In the genomic region with DNA sequence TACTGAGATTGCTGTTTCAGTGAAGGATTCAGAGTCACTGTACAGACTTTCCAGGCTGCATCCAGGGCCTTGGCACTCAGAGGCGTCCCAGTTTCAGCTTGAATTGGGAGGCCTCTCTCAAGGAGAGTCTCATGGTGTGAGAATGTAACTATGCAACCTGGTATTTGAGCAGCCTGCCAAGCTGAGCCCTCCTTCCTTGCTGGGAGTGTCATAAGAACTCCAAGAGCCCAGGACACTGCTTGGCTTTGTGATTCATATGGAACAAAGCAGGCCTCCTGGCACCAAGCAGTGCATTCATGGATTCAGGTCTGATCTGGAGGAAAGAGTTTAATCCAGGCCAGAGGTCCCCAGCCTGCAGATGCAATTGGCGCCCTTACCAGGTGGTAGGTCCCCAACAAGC, we compare ENCODE assay signal across 11 cellular contexts.
DNase-seq lines count a peak whose midpoint lies in the region; ATAC-seq and TF ChIP-seq lines count a peak whose summit lies in the region.
"Had no signal": no experiment of that assay in that cellular context is flagged by ENCODE, and none has a peak within 500 bp of the region (broad histone marks: within the 10 kb centered on the region; RNA-seq: fewer than 3 reads in every experiment).

No MANE protein-coding gene starts in this region.

- no peaks in the 10 kb centered on the region for H3K27me3 ChIP-seq in foreskin keratinocyte
- H3K27me3 ChIP-seq: BLaER1, tibial nerve had no signal

- TF ChIP-seq CTCF in foreskin keratinocyte (conservative IDR thresholded peaks at IDR 0.05) = no peak

- ATAC-seq in SK-N-SH treated with all-trans-retinoic acid at 6 μM for 48 hours = peak; percentile 97
- peak; percentile 94 for ATAC-seq in foreskin keratinocyte
- ATAC-seq in HG03135 (IDR thresholded peaks at IDR 0.05; ENCODE audit: unreplicated experiment) = no peak
- ATAC-seq in HG03378 (IDR thresholded peaks at IDR 0.05; ENCODE audit: unreplicated experiment) = no peak

- no peak overlapping the region for H3K27ac ChIP-seq in foreskin keratinocyte
- H3K27ac ChIP-seq: BLaER1, tibial nerve had no signal

- peaks cover 4% of the 10 kb centered on the region for H3K4me1 ChIP-seq in foreskin keratinocyte
- H3K4me1 ChIP-seq: tibial nerve had no signal

- peak; percentile 95 for DNase-seq in AG08395 (ENCODE audit: low spot score)
- peak; percentile 47 to 90 for DNase-seq in foreskin keratinocyte
- peak; percentile 53 for DNase-seq in non-pigmented ciliary epithelial cell (ENCODE audit: low read depth)
- no peak for DNase-seq in activated effector memory CD4-positive, alpha-beta T cell treated with Interleukin-2 at 50 U/mL for 16 hours
- DNase-seq in NCI-H2107 treated with DMSO at 0.1 percent for 48 hours (lab: John Stamatoyannopoulos, UW; ENCODE audit: unreplicated experiment) = no peak
- DNase-seq: effector CD4-positive, alpha-beta T cell had no signal

TF ChIP-seq in SK-N-SH treated with all-trans-retinoic acid at 6 μM for 48 hours, 23 proteins besides CTCF, POLR2A, EP300 and RAD21:
- TF ChIP-seq PPARA (CRISPR knock-in tag; IDR thresholded peaks at IDR 0.05; ENCODE audit: borderline replicate concordance) (no peak), CSDC2 (CRISPR knock-in tag; IDR thresholded peaks at IDR 0.05) (no peak), ESRRG (CRISPR knock-in tag; IDR thresholded peaks at IDR 0.05) (no peak), BACH2 (CRISPR knock-in tag; IDR thresholded peaks at IDR 0.05; ENCODE audit: borderline replicate concordance) (no peak), OSR1 (CRISPR knock-in tag; IDR thresholded peaks at IDR 0.05) (no peak), GLIS3 (CRISPR knock-in tag; IDR thresholded peaks at IDR 0.05) (no peak), CSRNP3 (CRISPR knock-in tag; IDR thresholded peaks at IDR 0.05) (no peak), TOX (CRISPR knock-in tag; IDR thresholded peaks at IDR 0.05; ENCODE audit: borderline replicate concordance) (no peak), ZNF70 (CRISPR knock-in tag; IDR thresholded peaks at IDR 0.05) (no peak), ZFP3 (CRISPR knock-in tag; IDR thresholded peaks at IDR 0.05) (no peak), ISL1 (CRISPR knock-in tag; IDR thresholded peaks at IDR 0.05) (no peak)

Comparison
In these comparisons a context has a peak if more than half of its experiments do, and no peak if none do; other contexts are left out.
1. DNase-seq: peak in AG08395 (single experiment), foreskin keratinocyte (2 of 2) and non-pigmented ciliary epithelial cell (single experiment); none in activated effector memory CD4-positive, alpha-beta T cell treated with Interleukin-2 at 50 U/mL for 16 hours (single experiment) and NCI-H2107 treated with DMSO at 0.1 percent for 48 hours (single experiment).
2. ATAC-seq: peak in SK-N-SH treated with all-trans-retinoic acid at 6 μM for 48 hours (single experiment) and foreskin keratinocyte (single experiment); none in HG03135 (single experiment) and HG03378 (single experiment).